In genomic region chr6:159306134-159306537, GRCh38 we compare ENCODE assay signal across 24 cellular contexts.
"Had no signal": no experiment of that assay in that cellular context is flagged by ENCODE, and none has a peak within 500 bp of the region (broad histone marks: within the 10 kb centered on the region; RNA-seq: fewer than 3 reads in every experiment).

No MANE protein-coding gene starts in this region.

- ATAC-seq: activated CD8-positive, alpha-beta T cell treated with anti-CD3 and anti-CD28 coated beads, Interleukin-2, amount 10 ng/mL, durations not matched to agents 7 days and 5 days; activated naive CD4-positive, alpha-beta T cell treated with anti-CD3 and anti-CD28 coated beads, Interleukin-2, amount 50 U/mL, for 72 hours; activated T-helper 17 cell treated with anti-CD3 and anti-CD28 coated beads, Interleukin-2, amount 50 U/mL, for 72 hours; left colon; naive thymus-derived CD8-positive, alpha-beta T cell had no signal

- DNase-seq: activated CD4-positive, alpha-beta T cell treated with anti-CD3 and anti-CD28 coated beads for 1 hour; activated CD4-positive, alpha-beta T cell treated with anti-CD3 and anti-CD28 coated beads, Interleukin-2, amount 50 U/mL, for 1 hour; activated CD8-positive, alpha-beta T cell treated with anti-CD3 and anti-CD28 coated beads, Interleukin-2, amount 10 ng/mL, durations not matched to agents 7 days and 5 days; activated T-cell treated with anti-CD3 and anti-CD28 coated beads, Interleukin-2, amount 50 U/mL, for 1 hour; aorta; central memory CD4-positive, alpha-beta T cell; dermis blood vessel endothelial cell; effector CD8-positive, alpha-beta T cell; head of caudate nucleus; hypothalamus; left colon; naive thymus-derived CD8-positive, alpha-beta T cell; spleen; stimulated activated CD4-positive, alpha-beta T cell treated with anti-CD3 and anti-CD28 coated beads, Interleukin-4, amount 100 ng/mL, for 1 hour; stimulated activated naive CD4-positive, alpha-beta T cell; T-helper 1 cell; upper lobe of left lung; WERI-Rb-1 had no signal

- H3K36me3 Mint-ChIP-seq: activated naive CD4-positive, alpha-beta T cell treated with anti-CD3 and anti-CD28 coated beads, Interleukin-2, amount 50 U/mL, for 72 hours; brain; mesothelial cell of epicardium; naive thymus-derived CD8-positive, alpha-beta T cell had no signal

- H3K4me1 Mint-ChIP-seq: activated T-helper 17 cell treated with anti-CD3 and anti-CD28 coated beads, Interleukin-2, amount 50 U/mL, for 72 hours; mesothelial cell of epicardium; naive thymus-derived CD8-positive, alpha-beta T cell had no signal

- H3K9me3 ChIP-seq: gastrocnemius medialis, spleen, thoracic aorta, upper lobe of left lung had no signal

- H3K27ac ChIP-seq: gastrocnemius medialis, spleen, thoracic aorta, upper lobe of left lung, WERI-Rb-1 had no signal

- H3K36me3 ChIP-seq: gastrocnemius medialis, spleen, thoracic aorta, upper lobe of left lung, WERI-Rb-1 had no signal

- H3K4me3 Mint-ChIP-seq: activated CD8-positive, alpha-beta T cell treated with anti-CD3 and anti-CD28 coated beads, Interleukin-2, amount 10 ng/mL, durations not matched to agents 7 days and 5 days; activated T-helper 17 cell treated with anti-CD3 and anti-CD28 coated beads, Interleukin-2, amount 50 U/mL, for 72 hours; brain; mesothelial cell of epicardium; naive thymus-derived CD8-positive, alpha-beta T cell had no signal

- H3K4me3 ChIP-seq: gastrocnemius medialis, spleen, thoracic aorta, upper lobe of left lung had no signal

- H3K9me3 Mint-ChIP-seq: activated naive CD4-positive, alpha-beta T cell treated with anti-CD3 and anti-CD28 coated beads, Interleukin-2, amount 50 U/mL, for 72 hours; activated T-helper 17 cell treated with anti-CD3 and anti-CD28 coated beads, Interleukin-2, amount 50 U/mL, for 72 hours; mesothelial cell of epicardium had no signal

- H3K4me1 ChIP-seq: gastrocnemius medialis, spleen, upper lobe of left lung had no signal

- H3K27ac Mint-ChIP-seq: activated CD8-positive, alpha-beta T cell treated with anti-CD3 and anti-CD28 coated beads, Interleukin-2, amount 10 ng/mL, durations not matched to agents 7 days and 5 days; activated naive CD4-positive, alpha-beta T cell treated with anti-CD3 and anti-CD28 coated beads, Interleukin-2, amount 50 U/mL, for 72 hours; activated T-helper 17 cell treated with anti-CD3 and anti-CD28 coated beads, Interleukin-2, amount 50 U/mL, for 72 hours; brain; mesothelial cell of epicardium; naive thymus-derived CD8-positive, alpha-beta T cell had no signal

- H3K27me3 ChIP-seq: gastrocnemius medialis, upper lobe of left lung had no signal
